ENCODE assay signal across 15 cellular contexts in genomic region chr5:82494942-82495341, GRCh38.
A peak's percentile ranks its signal among the peaks of the same experiment; 100 is the strongest.
DNase-seq lines count a peak whose midpoint lies in the region; ATAC-seq and TF ChIP-seq lines count a peak whose summit lies in the region.
"Had no signal": no experiment of that assay in that cellular context is flagged by ENCODE, and none has a peak within 500 bp of the region (broad histone marks: within the 10 kb centered on the region; RNA-seq: fewer than 3 reads in every experiment).

No MANE protein-coding gene starts in this region.

- DNase-seq in ACHN (peak; percentile 1), EL (peak; percentile 4), OCI-LY7 (ENCODE audit: low spot score) (no peak), fibroblast of pulmonary artery (ENCODE audit: low read depth) (peak; percentile 34), cerebellar cortex (ENCODE audit: low spot score) (no peak), nucleus accumbens (lab: John Stamatoyannopoulos, UW) (no peak), HAP-1 (ENCODE audit: low spot score in 2 of 2) (no peak)
- DNase-seq: activated CD4-positive, alpha-beta memory T cell treated with anti-CD3 and anti-CD28 coated beads for 36 hours; C1 segment of cervical spinal cord; immature natural killer cell; NCI-H345; stomach; T1000 had no signal

- no TSS peak for BruUV-seq in OCI-LY7 (replicated peaks; lab: Mats Ljungman, UMichigan)

- H3K9me3 ChIP-seq in OCI-LY7 (ENCODE audit: low read length) (no peaks in the 10 kb centered on the region), HAP-1 (no peaks in the 10 kb centered on the region)

- no peaks in the 10 kb centered on the region for H3K79me2 ChIP-seq in OCI-LY7 (ENCODE audit: insufficient read depth, low read depth, low read length)

- no peak overlapping the region for H3K4me2 ChIP-seq in OCI-LY7 (ENCODE audit: low read length)

- no peak overlapping the region for H2AFZ ChIP-seq in OCI-LY7 (ENCODE audit: low read length)

- H4K20me1 ChIP-seq in OCI-LY7 (ENCODE audit: insufficient read depth, low read length), result no peaks in the 10 kb centered on the region

- in situ Hi-C loops in ACHN (cut with HindIII; ENCODE audit: low pct_ligation_motif_present, low pct_unique_long_range_greater_than_20kb, low sequenced_read_pairs) (no loop called here), HAP-1 (cut with MboI; ENCODE audit: low sequenced_read_pairs) (no loop called here)

- no peak for ATAC-seq in GM21447 (IDR thresholded peaks at IDR 0.05; ENCODE audit: unreplicated experiment)
- ATAC-seq: esophagus mucosa had no signal

- POLR2A ChIA-PET in OCI-LY7 (lab: Charles Lee), result interaction anchor here (0.7 to 1.0 kb wide), 2 partner anchors 24 to 42 kb away, joined by 3 read pairs; no protein-coding TSS in a partner anchor

- H3K4me3 ChIP-seq in OCI-LY7 (ENCODE audit: low read depth, low read length, poor library complexity, severe bottlenecking), result no peak overlapping the region
- H3K4me3 ChIP-seq in fibroblast of pulmonary artery (replicated peaks; ENCODE audit: low read depth, low read length), result no peak overlapping the region
- H3K4me3 ChIP-seq in HAP-1, result no peak overlapping the region
- H3K4me3 ChIP-seq: stomach had no signal

- no peak overlapping the region for H3K27ac ChIP-seq in OCI-LY7 (ENCODE audit: low read depth, low read length, poor library complexity, severe bottlenecking)
- H3K27ac ChIP-seq: stomach had no signal

- no peaks in the 10 kb centered on the region for H3K27me3 ChIP-seq in HAP-1 (ENCODE audit: low read depth)
- H3K27me3 ChIP-seq: stomach had no signal

- intact Hi-C loops in OCI-LY7 (cut with micrococcal nuclease; ENCODE audit: unreplicated experiment), result no loop called here

- no peaks in the 10 kb centered on the region for H3K36me3 ChIP-seq in OCI-LY7 (ENCODE audit: insufficient read depth, low read length)
- H3K36me3 ChIP-seq in HAP-1 (replicated peaks), result no peaks in the 10 kb centered on the region
- H3K36me3 ChIP-seq: stomach had no signal

- H3K9me2 ChIP-seq in OCI-LY7 (ENCODE audit: insufficient read depth, low read length), result no peaks in the 10 kb centered on the region

- no peaks in the 10 kb centered on the region for H3K4me1 ChIP-seq in OCI-LY7 (ENCODE audit: insufficient read depth, low read length, poor library complexity, severe bottlenecking)
- no peaks in the 10 kb centered on the region for H3K4me1 ChIP-seq in HAP-1
- H3K4me1 ChIP-seq: stomach had no signal

- CTCF ChIA-PET in OCI-LY7 (lab: Charles Lee; ENCODE audit: unreplicated experiment), result no interaction called here

- peak; percentile 57 for TF ChIP-seq CTCF in OCI-LY7 (conservative IDR thresholded peaks at IDR 0.05; ENCODE audit: low read length)
- peak; percentile 53 for TF ChIP-seq CTCF in fibroblast of pulmonary artery (IDR thresholded peaks at IDR 0.05; ENCODE audit: low read length, missing control alignments)

Comparison
In these comparisons a context has a peak if more than half of its experiments do, and no peak if none do; other contexts are left out.
1. DNase-seq: peak in ACHN (single experiment), EL (single experiment) and fibroblast of pulmonary artery (single experiment); none in OCI-LY7 (single experiment), cerebellar cortex (single experiment), nucleus accumbens (0 of 56) and HAP-1 (0 of 2).